In genomic region chr2:121521359-121521758, GRCh38 we compare ENCODE assay signal across 28 cellular contexts. TPM values are rescaled to one million over a fixed set of nuclear protein-coding genes. Genes with fewer than 3 reads are reported as not detected.
DNase-seq lines count a peak whose midpoint lies in the region; ATAC-seq and TF ChIP-seq lines count a peak whose summit lies in the region.
"Had no signal": no experiment of that assay in that cellular context is flagged by ENCODE, and none has a peak within 500 bp of the region (broad histone marks: within the 10 kb centered on the region; RNA-seq: fewer than 3 reads in every experiment).

No MANE protein-coding gene starts in this region.

- H3K4me1 Mint-ChIP-seq in activated CD4-positive, alpha-beta T cell treated with anti-CD3 and anti-CD28 coated beads, Interleukin-2, amount 10 ng/mL, durations not matched to agents 24 days and 14 days: peaks cover 9% of the 10 kb centered on the region
- H3K4me1 Mint-ChIP-seq in activated CD4-positive, alpha-beta T cell treated with anti-CD3 and anti-CD28 coated beads, Interleukin-2, amount 10 ng/mL, durations not matched to agents 7 days and 5 days: peaks cover 6% of the 10 kb centered on the region
- H3K4me1 Mint-ChIP-seq in endodermal cell: peaks cover 40% of the 10 kb centered on the region
- H3K4me1 Mint-ChIP-seq in neural crest cell: peaks cover 42% of the 10 kb centered on the region

- H3K36me3 Mint-ChIP-seq in activated CD4-positive, alpha-beta T cell treated with anti-CD3 and anti-CD28 coated beads, Interleukin-2, amount 10 ng/mL, durations not matched to agents 24 days and 14 days (ENCODE audit: low read depth): peaks cover 32% of the 10 kb centered on the region
- peaks cover 29% of the 10 kb centered on the region for H3K36me3 Mint-ChIP-seq in activated CD4-positive, alpha-beta T cell treated with anti-CD3 and anti-CD28 coated beads, Interleukin-2, amount 10 ng/mL, durations not matched to agents 7 days and 5 days (ENCODE audit: low read depth)
- H3K36me3 Mint-ChIP-seq in endodermal cell (ENCODE audit: low read depth) (peaks cover 64% of the 10 kb centered on the region), neural crest cell (ENCODE audit: low read depth) (peaks cover 8% of the 10 kb centered on the region)

- no peaks in the 10 kb centered on the region for H3K9me3 Mint-ChIP-seq in activated CD4-positive, alpha-beta T cell treated with anti-CD3 and anti-CD28 coated beads, Interleukin-2, amount 10 ng/mL, durations not matched to agents 24 days and 14 days
- no peaks in the 10 kb centered on the region for H3K9me3 Mint-ChIP-seq in activated CD4-positive, alpha-beta T cell treated with anti-CD3 and anti-CD28 coated beads, Interleukin-2, amount 10 ng/mL, durations not matched to agents 7 days and 5 days
- H3K9me3 Mint-ChIP-seq in endodermal cell (no peaks in the 10 kb centered on the region), neural crest cell (no peaks in the 10 kb centered on the region)
- H3K9me3 Mint-ChIP-seq: activated CD4-positive, alpha-beta memory T cell treated with anti-CD3 and anti-CD28 coated beads for 36 hours; T-helper 1 cell treated with Interleukin-12 subunit alpha and Interleukin-12 subunit beta and Interleukin-4 antibody, amounts not matched to agents 30 μg/mL and 1 μg/mL, for 36 hours had no signal

- peaks cover 71% of the 10 kb centered on the region for H3K36me3 ChIP-seq in endodermal cell (ENCODE audit: control insufficient read depth, insufficient read depth, low read length)
- peaks cover 0 to 26% of the 10 kb centered on the region in 2 donors for H3K36me3 ChIP-seq in vagina

- TF ChIP-seq POLR2A in vagina (IDR thresholded peaks at IDR 0.05): no peak

- CTCF ChIA-PET in activated CD4-positive, alpha-beta T cell treated with anti-CD3 and anti-CD28 coated beads, Interleukin-2, amount 10 ng/mL, durations not matched to agents 7 days and 5 days (lab: Charles Lee): interaction anchor here (0.6 to 2.3 kb wide), 6 partner anchors 9 to 192 kb away, joined by 3 to 9 read pairs (median 4); partner anchors contain the start of gene RNU4ATAC

- intact Hi-C loops in activated CD4-positive, alpha-beta T cell treated with anti-CD3 and anti-CD28 coated beads, Interleukin-2, amount 10 ng/mL, durations not matched to agents 24 days and 14 days (cut with micrococcal nuclease): loop anchor here (10.0 kb wide), 1 partner anchor 117 kb away; no protein-coding TSS in a partner anchor
- intact Hi-C loops in vagina (cut with DNase I): no loop called here

- H3K4me1 ChIP-seq in endodermal cell (ENCODE audit: control insufficient read depth, insufficient read depth, low read length) (peaks cover 15% of the 10 kb centered on the region), vagina (peaks cover 23% of the 10 kb centered on the region)
- H3K4me1 ChIP-seq: body of pancreas, left lung had no signal

- H3K27ac Mint-ChIP-seq in activated CD4-positive, alpha-beta T cell treated with anti-CD3 and anti-CD28 coated beads, Interleukin-2, amount 10 ng/mL, durations not matched to agents 24 days and 14 days: no peak overlapping the region
- no peak overlapping the region for H3K27ac Mint-ChIP-seq in activated CD4-positive, alpha-beta T cell treated with anti-CD3 and anti-CD28 coated beads, Interleukin-2, amount 10 ng/mL, durations not matched to agents 7 days and 5 days
- no peak overlapping the region for H3K27ac Mint-ChIP-seq in endodermal cell
- peak overlapping the region; percentile 62 for H3K27ac Mint-ChIP-seq in neural crest cell (ENCODE audit: unreplicated experiment)
- H3K27ac Mint-ChIP-seq: activated CD4-positive, alpha-beta memory T cell treated with anti-CD3 and anti-CD28 coated beads for 36 hours; T-helper 1 cell treated with Interleukin-12 subunit alpha and Interleukin-12 subunit beta and Interleukin-4 antibody, amounts not matched to agents 30 μg/mL and 1 μg/mL, for 36 hours had no signal

- peak overlapping the region; percentile 21 for H3K27ac ChIP-seq in endodermal cell (ENCODE audit: low read depth, low read length)
- H3K27ac ChIP-seq in vagina: no peak overlapping the region
- H3K27ac ChIP-seq: 22Rv1, body of pancreas, left lung, stomach had no signal

- TF ChIP-seq CTCF in endodermal cell (conservative IDR thresholded peaks at IDR 0.05) (no peak), neural crest cell (conservative IDR thresholded peaks at IDR 0.05) (no peak), vagina (IDR thresholded peaks at IDR 0.05) (no peak)

- 94 to 98% methylated on average over 7 to 10 of the region's 10 CpGs for WGBS in endodermal cell (ENCODE audit: insufficient coverage in 1 of 2, insufficient read length in 1 of 2), 2 experiments

- no peaks in the 10 kb centered on the region for H3K27me3 Mint-ChIP-seq in activated CD4-positive, alpha-beta T cell treated with anti-CD3 and anti-CD28 coated beads, Interleukin-2, amount 10 ng/mL, durations not matched to agents 24 days and 14 days
- no peaks in the 10 kb centered on the region for H3K27me3 Mint-ChIP-seq in activated CD4-positive, alpha-beta T cell treated with anti-CD3 and anti-CD28 coated beads, Interleukin-2, amount 10 ng/mL, durations not matched to agents 7 days and 5 days
- H3K27me3 Mint-ChIP-seq in endodermal cell (ENCODE audit: insufficient read depth) (no peaks in the 10 kb centered on the region), neural crest cell (ENCODE audit: low read depth) (no peaks in the 10 kb centered on the region)
- H3K27me3 Mint-ChIP-seq: activated CD4-positive, alpha-beta memory T cell treated with anti-CD3 and anti-CD28 coated beads for 36 hours had no signal

- no peak for ATAC-seq in GM18498 (IDR thresholded peaks at IDR 0.05; ENCODE audit: unreplicated experiment)
- ATAC-seq: body of pancreas, left lung, mucosa of descending colon, Right ventricle myocardium inferior had no signal

- no peak overlapping the region for H3K9ac ChIP-seq in endodermal cell (ENCODE audit: extremely low read depth, low read length, poor library complexity, severe bottlenecking)

- peak; percentile 49 for DNase-seq in activated CD4-positive, alpha-beta T cell treated with anti-CD3 and anti-CD28 coated beads, Interleukin-2, amount 10 ng/mL, durations not matched to agents 24 days and 14 days
- no peak for DNase-seq in activated CD4-positive, alpha-beta T cell treated with anti-CD3 and anti-CD28 coated beads, Interleukin-2, amount 10 ng/mL, durations not matched to agents 7 days and 5 days
- DNase-seq in endodermal cell (no peak), neural crest cell (ENCODE audit: low read depth, low spot score) (no peak), superior temporal gyrus (ENCODE audit: extremely low spot score) (peak; percentile 79), vagina (ENCODE audit: extremely low spot score in 2 of 2) (no peak)
- no peak for DNase-seq in stimulated activated CD4-positive, alpha-beta T cell treated with anti-CD3 and anti-CD28 coated beads, Interleukin-4, amount 100 ng/mL, for 24 hours
- DNase-seq: activated CD4-positive, alpha-beta memory T cell treated with anti-CD3 and anti-CD28 coated beads for 36 hours; activated naive CD4-positive, alpha-beta T cell; activated T-cell treated with anti-CD3 and anti-CD28 coated beads for 4 hours; body of pancreas; Kasumi-1; left lung; mucosa of descending colon; NCI-H1105 treated with DMSO at 0.1 percent for 48 hours; NCI-H526; stomach had no signal

- H3K9me3 ChIP-seq in endodermal cell (ENCODE audit: control insufficient read depth, low read length): no peaks in the 10 kb centered on the region
- H3K9me3 ChIP-seq in vagina: no peaks in the 10 kb centered on the region
- H3K9me3 ChIP-seq: body of pancreas, left lung, mucosa of descending colon, stomach had no signal

- POLR2A ChIA-PET in activated CD4-positive, alpha-beta T cell treated with anti-CD3 and anti-CD28 coated beads, Interleukin-2, amount 10 ng/mL, durations not matched to agents 7 days and 5 days (lab: Charles Lee): no interaction called here

- H3K4me3 ChIP-seq in endodermal cell (ENCODE audit: low read length): no peak overlapping the region
- no peak overlapping the region for H3K4me3 ChIP-seq in vagina
- H3K4me3 ChIP-seq: body of pancreas, left lung, mucosa of descending colon, stomach had no signal

- H3K4me3 Mint-ChIP-seq in activated CD4-positive, alpha-beta T cell treated with anti-CD3 and anti-CD28 coated beads, Interleukin-2, amount 10 ng/mL, durations not matched to agents 24 days and 14 days: no peak overlapping the region
- H3K4me3 Mint-ChIP-seq in activated CD4-positive, alpha-beta T cell treated with anti-CD3 and anti-CD28 coated beads, Interleukin-2, amount 10 ng/mL, durations not matched to agents 7 days and 5 days: no peak overlapping the region
- no peak overlapping the region for H3K4me3 Mint-ChIP-seq in endodermal cell
- peak overlapping the region; percentile 7 for H3K4me3 Mint-ChIP-seq in neural crest cell
- H3K4me3 Mint-ChIP-seq: activated CD4-positive, alpha-beta memory T cell treated with anti-CD3 and anti-CD28 coated beads for 36 hours; T-helper 1 cell treated with Interleukin-12 subunit alpha and Interleukin-12 subunit beta and Interleukin-4 antibody, amounts not matched to agents 30 μg/mL and 1 μg/mL, for 36 hours had no signal

- H3K27me3 ChIP-seq in endodermal cell (ENCODE audit: control insufficient read depth, insufficient read depth, low read length, poor library complexity, severe bottlenecking) (no peaks in the 10 kb centered on the region), vagina (no peaks in the 10 kb centered on the region)
- H3K27me3 ChIP-seq: body of pancreas, left lung, stomach had no signal

RNA-seq across cellular contexts. Expression of gene RNU4ATAC, which starts 9.3 kb away (rescaled TPM):
- not detected in 2 replicates for total RNA-seq in activated CD4-positive, alpha-beta T cell treated with anti-CD3 and anti-CD28 coated beads, Interleukin-2, amount 10 ng/mL, durations not matched to agents 24 days and 14 days
- not detected for total RNA-seq in activated CD4-positive, alpha-beta T cell treated with anti-CD3 and anti-CD28 coated beads, Interleukin-2, amount 10 ng/mL, durations not matched to agents 7 days and 5 days
- total RNA-seq in endodermal cell: not detected
- polyA plus RNA-seq in endodermal cell (2013, experiment 1 of 2): 2,034 TPM
- 2,520 TPM for polyA plus RNA-seq in endodermal cell (2013, experiment 2 of 2)
- not detected in 2 replicates for total RNA-seq in neural crest cell
- total RNA-seq in vagina: not detected
- total RNA-seq: activated CD4-positive, alpha-beta memory T cell treated with anti-CD3 and anti-CD28 coated beads for 36 hours; body of pancreas; dermis microvascular lymphatic vessel endothelial cell; epithelial cell of proximal tubule; H4; HT1080; left lung; osteoblast had no signal
- polyA plus RNA-seq: BJ, stomach, urinary bladder had no signal

Comparison
In these comparisons a context has a peak if more than half of its experiments do, and no peak if none do; other contexts are left out.
1. DNase-seq: peak in activated CD4-positive, alpha-beta T cell treated with anti-CD3 and anti-CD28 coated beads, Interleukin-2, amount 10 ng/mL, durations not matched to agents 24 days and 14 days (single experiment) and superior temporal gyrus (single experiment); none in activated CD4-positive, alpha-beta T cell treated with anti-CD3 and anti-CD28 coated beads, Interleukin-2, amount 10 ng/mL, durations not matched to agents 7 days and 5 days (single experiment), endodermal cell (single experiment), neural crest cell (single experiment), vagina (0 of 2) and stimulated activated CD4-positive, alpha-beta T cell treated with anti-CD3 and anti-CD28 coated beads, Interleukin-4, amount 100 ng/mL, for 24 hours (single experiment).